9 cellular contexts compared by ENCODE assay signal in genomic region chr14:61585598-61586538, GRCh38.
A peak's percentile ranks its signal among the peaks of the same experiment; 100 is the strongest.
DNase-seq lines count a peak whose midpoint lies in the region; ATAC-seq and TF ChIP-seq lines count a peak whose summit lies in the region.
"Had no signal": no experiment of that assay in that cellular context is flagged by ENCODE, and none has a peak within 500 bp of the region (broad histone marks: within the 10 kb centered on the region; RNA-seq: fewer than 3 reads in every experiment).

No MANE protein-coding gene starts in this region.

- no peaks in the 10 kb centered on the region for H3K27me3 Mint-ChIP-seq in Calu3 (ENCODE audit: unreplicated experiment)
- H3K27me3 Mint-ChIP-seq: activated naive CD4-positive, alpha-beta T cell treated with anti-CD3 and anti-CD28 coated beads, Interleukin-2, amount 50 U/mL, for 24 hours had no signal

- no peaks in the 10 kb centered on the region for H3K36me3 Mint-ChIP-seq in Calu3 (ENCODE audit: insufficient read depth, unreplicated experiment)
- H3K36me3 Mint-ChIP-seq: activated naive CD4-positive, alpha-beta T cell treated with anti-CD3 and anti-CD28 coated beads, Interleukin-2, amount 50 U/mL, for 24 hours had no signal

- H3K27ac ChIP-seq in foreskin keratinocyte (peak overlapping the region; percentile 71), prostate gland (peak overlapping the region; percentile 27 to 31)

- ATAC-seq in SK-N-SH treated with all-trans-retinoic acid at 6 μM for 48 hours (peak; percentile 80), foreskin keratinocyte (peak; percentile 61), GM21717 (IDR thresholded peaks at IDR 0.05; ENCODE audit: unreplicated experiment) (no peak)

- peaks cover 18% of the 10 kb centered on the region for H3K4me1 Mint-ChIP-seq in Calu3 (ENCODE audit: low read depth, unreplicated experiment)

- H3K4me3 ChIP-seq in prostate gland: no peak overlapping the region

- H3K27ac Mint-ChIP-seq in Calu3 (ENCODE audit: unreplicated experiment): peak overlapping the region; percentile 16
- H3K27ac Mint-ChIP-seq: activated naive CD4-positive, alpha-beta T cell treated with anti-CD3 and anti-CD28 coated beads, Interleukin-2, amount 50 U/mL, for 24 hours had no signal

- H3K4me1 ChIP-seq in foreskin keratinocyte: peaks cover 29% of the 10 kb centered on the region
- H3K4me1 ChIP-seq in prostate gland (replicated peaks): no peaks in the 10 kb centered on the region

- TF ChIP-seq POLR2A in prostate gland (IDR thresholded peaks at IDR 0.05): no peak

- no peaks in the 10 kb centered on the region for H3K9me3 ChIP-seq in prostate gland

- no peaks in the 10 kb centered on the region for H3K36me3 ChIP-seq in prostate gland

- 54% methylated on average over 5 of the region's 5 CpGs for WGBS in prostate gland

- BruUV-seq in Calu3 (replicated peaks; lab: Mats Ljungman, UMichigan): no TSS peak

- intact Hi-C loops in Calu3 (cut with micrococcal nuclease; ENCODE audit: unreplicated experiment): no loop called here
- intact Hi-C loops in prostate gland (cut with DNase I): no loop called here

- CTCF ChIA-PET in Calu3 (lab: Charles Lee): interaction anchor here (1.2 to 1.4 kb wide), 2 partner anchors 27 to 120 kb away, joined by 3 read pairs; no protein-coding TSS in a partner anchor

- H3K4me3 Mint-ChIP-seq in Calu3 (ENCODE audit: low read depth, unreplicated experiment): no peak overlapping the region
- H3K4me3 Mint-ChIP-seq: activated naive CD4-positive, alpha-beta T cell treated with anti-CD3 and anti-CD28 coated beads, Interleukin-2, amount 50 U/mL, for 24 hours had no signal

- no peaks in the 10 kb centered on the region for H3K9me3 Mint-ChIP-seq in Calu3 (ENCODE audit: low read depth, unreplicated experiment)
- H3K9me3 Mint-ChIP-seq: activated naive CD4-positive, alpha-beta T cell treated with anti-CD3 and anti-CD28 coated beads, Interleukin-2, amount 50 U/mL, for 24 hours had no signal

- DNase-seq in Calu3 (no peak), foreskin keratinocyte (peak in 1 of 2 donors; percentile 60), prostate gland (ENCODE audit: low spot score) (no peak), SIG-M5 (lab: John Stamatoyannopoulos, UW) (no peak), GM10266 (ENCODE audit: extremely low spot score) (no peak)
- DNase-seq in activated effector memory CD4-positive, alpha-beta T cell treated with Interleukin-2 at 50 U/mL for 16 hours: no peak

- TF ChIP-seq CTCF in Calu3 (IDR thresholded peaks at IDR 0.05; ENCODE audit: unreplicated experiment) (no peak), foreskin keratinocyte (conservative IDR thresholded peaks at IDR 0.05) (no peak), prostate gland (IDR thresholded peaks at IDR 0.05) (no peak), GM10266 (IDR thresholded peaks at IDR 0.05; ENCODE audit: control insufficient read depth, insufficient read depth, low read depth, missing control alignments) (no peak)

- H3K27me3 ChIP-seq in foreskin keratinocyte: no peaks in the 10 kb centered on the region
- H3K27me3 ChIP-seq in prostate gland (replicated peaks; ENCODE audit: insufficient read depth): no peaks in the 10 kb centered on the region

TF ChIP-seq in SK-N-SH treated with all-trans-retinoic acid at 6 μM for 48 hours, 23 proteins besides CTCF, POLR2A, EP300 and RAD21 (continues in another document):
- TF ChIP-seq CSDC2 (CRISPR knock-in tag; IDR thresholded peaks at IDR 0.05) (0 out of 2 replicates have a peak, but pooled peaks have one; percentile 63), RARB (CRISPR knock-in tag; IDR thresholded peaks at IDR 0.05) (no peak), POU6F1 (CRISPR knock-in tag; IDR thresholded peaks at IDR 0.05; ENCODE audit: borderline replicate concordance, low read depth) (no peak), OSR1 (CRISPR knock-in tag; IDR thresholded peaks at IDR 0.05) (peak; percentile 48; the same call in 1 of the 2 replicates), TCF4 (CRISPR knock-in tag; IDR thresholded peaks at IDR 0.05; ENCODE audit: borderline replicate concordance) (no peak), ZNF70 (CRISPR knock-in tag; IDR thresholded peaks at IDR 0.05) (no peak), ZNF8 (CRISPR knock-in tag; IDR thresholded peaks at IDR 0.05) (no peak), SNAI2 (CRISPR knock-in tag; IDR thresholded peaks at IDR 0.05) (no peak), BACH2 (CRISPR knock-in tag; IDR thresholded peaks at IDR 0.05; ENCODE audit: borderline replicate concordance) (no peak), TOX (CRISPR knock-in tag; IDR thresholded peaks at IDR 0.05; ENCODE audit: borderline replicate concordance) (no peak), GLIS3 (CRISPR knock-in tag; IDR thresholded peaks at IDR 0.05) (no peak), PPARA (CRISPR knock-in tag; IDR thresholded peaks at IDR 0.05; ENCODE audit: borderline replicate concordance) (no peak), CREB5 (CRISPR knock-in tag; IDR thresholded peaks at IDR 0.05; ENCODE audit: low read depth) (no peak), PATZ1 (CRISPR knock-in tag; IDR thresholded peaks at IDR 0.05; ENCODE audit: borderline replicate concordance) (0 out of 2 replicates have a peak, but pooled peaks have one; percentile 18), ESRRG (CRISPR knock-in tag; IDR thresholded peaks at IDR 0.05) (no peak), ZFP3 (CRISPR knock-in tag; IDR thresholded peaks at IDR 0.05) (no peak; the same call in 1 of the 2 replicates), ZFP30 (CRISPR knock-in tag; IDR thresholded peaks at IDR 0.05) (no peak), ZNF565 (CRISPR knock-in tag; conservative IDR thresholded peaks at IDR 0.05; ENCODE audit: low read depth) (no peak), ISL1 (CRISPR knock-in tag; IDR thresholded peaks at IDR 0.05) (no peak), ZC3H10 (CRISPR knock-in tag; IDR thresholded peaks at IDR 0.05) (no peak), TSHZ2 (CRISPR knock-in tag; IDR thresholded peaks at IDR 0.05) (no peak)
